In genomic region chr4:41611881-41612871, GRCh38 we compare ENCODE assay signal across 8 cellular contexts.
DNase-seq lines count a peak whose midpoint lies in the region; ATAC-seq and TF ChIP-seq lines count a peak whose summit lies in the region.

No MANE protein-coding gene starts in this region.

- H3K27me3 ChIP-seq in NT2/D1 (ENCODE audit: insufficient read depth, insufficient read length), result peaks cover 18% of the 10 kb centered on the region

- H3K9me3 Mint-ChIP-seq in neural crest cell, result no peaks in the 10 kb centered on the region

- H3K4me1 ChIP-seq in NT2/D1 (ENCODE audit: insufficient read depth, insufficient read length), result no peaks in the 10 kb centered on the region

- no peaks in the 10 kb centered on the region for H3K27me3 Mint-ChIP-seq in neural crest cell (ENCODE audit: low read depth)

- H3K36me3 Mint-ChIP-seq in neural crest cell (ENCODE audit: low read depth), result no peaks in the 10 kb centered on the region

- ATAC-seq in HG02763 (IDR thresholded peaks at IDR 0.05; ENCODE audit: unreplicated experiment) (no peak), HG02970 (IDR thresholded peaks at IDR 0.05; ENCODE audit: low FRiP score, unreplicated experiment) (no peak), HG03469 (IDR thresholded peaks at IDR 0.05; ENCODE audit: unreplicated experiment) (no peak)

- DNase-seq in COLO829 (ENCODE audit: low spot score) (peak; percentile 82), NT2/D1 (ENCODE audit: low read depth, low spot score) (peak; percentile 27), fibroblast of pulmonary artery (ENCODE audit: low read depth) (peak; percentile 51), neural crest cell (ENCODE audit: low read depth, low spot score) (peak; percentile 37), NOMO-1 treated with DMSO at 0.1 percent for 48 hours (lab: John Stamatoyannopoulos, UW; ENCODE audit: unreplicated experiment) (no peak)

- H3K36me3 ChIP-seq in NT2/D1 (ENCODE audit: insufficient read depth, insufficient read length, low read length), result no peaks in the 10 kb centered on the region

- H3K4me3 ChIP-seq in NT2/D1 (ENCODE audit: insufficient read length, low read depth) (no peak overlapping the region), fibroblast of pulmonary artery (replicated peaks; ENCODE audit: low read depth, low read length) (no peak overlapping the region)

- no peak overlapping the region for H3K27ac Mint-ChIP-seq in neural crest cell (ENCODE audit: unreplicated experiment)

- peak overlapping the region; percentile 77 for H3K4me3 Mint-ChIP-seq in neural crest cell

- H3K9me3 ChIP-seq in NT2/D1 (ENCODE audit: insufficient read depth, low read length), result no peaks in the 10 kb centered on the region

- TF ChIP-seq CTCF in fibroblast of pulmonary artery (IDR thresholded peaks at IDR 0.05; ENCODE audit: low read length, missing control alignments), result no peak
- TF ChIP-seq CTCF in neural crest cell (conservative IDR thresholded peaks at IDR 0.05), result no peak

- H3K9ac ChIP-seq in NT2/D1 (ENCODE audit: insufficient read length, low read depth), result no peak overlapping the region

- H3K4me1 Mint-ChIP-seq in neural crest cell, result peaks cover 41% of the 10 kb centered on the region
